Comparison of ENCODE assay signal across 10 cellular contexts in the genomic region with DNA sequence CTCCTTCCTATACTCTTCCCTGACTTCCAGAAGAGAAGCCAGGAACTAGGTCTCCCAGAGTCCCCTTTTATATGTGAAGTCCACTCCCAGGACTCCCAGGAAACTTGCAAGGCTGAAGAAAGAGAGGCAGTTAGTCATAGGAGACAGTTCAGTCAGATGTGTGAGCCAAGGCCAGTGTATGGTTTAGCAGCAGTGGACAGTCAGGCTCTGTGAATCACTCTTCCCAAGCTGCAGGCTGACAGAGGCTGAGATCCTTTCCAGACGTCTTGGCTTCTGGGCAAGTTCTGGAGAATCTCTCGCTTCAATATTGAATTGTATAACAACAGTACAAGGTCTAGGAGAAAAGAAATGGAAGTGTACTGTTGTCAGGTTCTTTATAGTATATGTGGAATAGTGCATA. TPM values are rescaled to one million over a fixed set of nuclear protein-coding genes. Genes with fewer than 3 reads are reported as not detected.
DNase-seq lines count a peak whose midpoint lies in the region; ATAC-seq, FAIRE-seq and TF ChIP-seq lines count a peak whose summit lies in the region.
"Had no signal": no experiment of that assay in that cellular context is flagged by ENCODE, and none has a peak within 500 bp of the region (broad histone marks: within the 10 kb centered on the region; RNA-seq: fewer than 3 reads in every experiment).

No MANE protein-coding gene starts in this region.

- WGBS in A549 (ENCODE audit: missing lambda C conversion rate), result 62% methylated on average over 2 of the region's 2 CpGs

- no peak overlapping the region for H3K4me3 ChIP-seq in A549
- H3K4me3 ChIP-seq: HAP-1 had no signal

- CTCF ChIA-PET in A549 (lab: Yijun Ruan, JAX), result interaction anchor here (0.7 to 1.4 kb wide), 3 partner anchors 14 to 619 kb away, joined by 3 to 4 read pairs (median 3); no protein-coding TSS in a partner anchor

- no peak for TF ChIP-seq EP300 in A549 (IDR thresholded peaks at IDR 0.05)

- H3K27ac ChIP-seq in A549, result peak overlapping the region; percentile 14 to 61; a peak in 4 of 6 replicates

- TF ChIP-seq RAD21 in A549 (conservative IDR thresholded peaks at IDR 0.05 in 1 of 2, IDR thresholded peaks at IDR 0.05 in 1 of 2), result no peak

- peak overlapping the region; percentile 59 for H3K4me2 ChIP-seq in A549

- H3K9me3 ChIP-seq in A549, result no peaks in the 10 kb centered on the region
- H3K9me3 ChIP-seq: HAP-1 had no signal

- POLR2A ChIA-PET in A549 (lab: Yijun Ruan, JAX), result interaction anchor here (0.6 to 0.7 kb wide), 2 partner anchors 29 to 35 kb away, joined by 3 to 4 read pairs; no protein-coding TSS in a partner anchor

- no peak for FAIRE-seq in A549 (lab: Jason Lieb, UNC)

- peaks cover 32% of the 10 kb centered on the region for H3K4me1 ChIP-seq in A549

- ATAC-seq in A549 (peak; percentile 91 to 92; a peak in 5 of 6 replicates), HG03378 (IDR thresholded peaks at IDR 0.05; ENCODE audit: unreplicated experiment) (no peak)

- DNase-seq in A549 (ENCODE audit: low read depth in 1 of 2, low spot score in 1 of 2) (peak in 1 of 2 experiments; percentile 62), HT1080 (ENCODE audit: low read depth) (peak; percentile 86), dermis blood vessel endothelial cell (peak; percentile 13), medulla oblongata (ENCODE audit: extremely low spot score) (peak; percentile 21), NCI-H526 treated with DMSO at 0.1 percent for 48 hours (lab: John Stamatoyannopoulos, UW) (no peak), NCI-H1930 (lab: John Stamatoyannopoulos, UW) (no peak)
- DNase-seq in activated CD4-positive, CD25-positive, alpha-beta regulatory T cell (lab: John Stamatoyannopoulos, UW), result no peak
- DNase-seq: hippocampal formation had no signal

- TF ChIP-seq CTCF in A549 (IDR thresholded peaks at IDR 0.05), result no peak

- no peak for TF ChIP-seq POLR2A in A549 (IDR thresholded peaks at IDR 0.05; ENCODE audit: low read length)

TF ChIP-seq in A549, 52 proteins besides CTCF, POLR2A, EP300 and RAD21:
- TF ChIP-seq RCOR1 (IDR thresholded peaks at IDR 0.05; ENCODE audit: low read depth, low read length) (no peak), FOSL2 (IDR thresholded peaks at IDR 0.05) (no peak), FOSL2 (CRISPR knock-in tag; IDR thresholded peaks at IDR 0.05) (0 out of 2 replicates have a peak, but pooled peaks have one; percentile 13)

RNA-seq across cellular contexts. Expression of gene BLVRA, which starts 26.9 kb away (rescaled TPM):
- 71.3 and 85.4 TPM in 2 replicates for polyA plus RNA-seq in A549 (2011; rRNA removed)
- 50.1 and 63.7 TPM in 2 replicates for polyA plus RNA-seq in A549 (2012; cell fraction: cytosol; rRNA removed)
- 23.7 and 31.3 TPM in 2 replicates for polyA plus RNA-seq in A549 (2012; cell fraction: nucleus; rRNA removed)
- polyA plus RNA-seq in A549 (2017; fragmentation: RNase III; extraction: RNeasy Plus Mini Kit Qiagen cat#74134 plus additional on column Dnase treatment), result 65.2 to 76.5 TPM (median 68.5 TPM) in 3 replicates
- 29.5 and 36.9 TPM in 2 replicates for polyA minus RNA-seq in A549 (2011; rRNA and poly(A)+ RNA removed)
- total RNA-seq in HT1080 (2014; rRNA removed; shearing (Covaris generic)), result 22.0 and 22.6 TPM in 2 replicates
- polyA plus RNA-seq in HT1080 (2015; cell fraction: cytosol; rRNA removed), result 36.9 and 37.8 TPM in 2 replicates
- 24.9 and 25.6 TPM in 2 replicates for polyA plus RNA-seq in HT1080 (2015; cell fraction: nucleus; rRNA removed)
- total RNA-seq in dermis blood vessel endothelial cell, result 22.8 and 32.0 TPM in 2 replicates

RNA-seq across cellular contexts. Expression of gene COA1, which starts 56.1 kb away (rescaled TPM):
- polyA plus RNA-seq in A549 (2011; rRNA removed) (57.5 and 84.0 TPM in 2 replicates), A549 (2017; fragmentation: RNase III; extraction: RNeasy Plus Mini Kit Qiagen cat#74134 plus additional on column Dnase treatment) (91.3 to 94.6 TPM (median 91.4 TPM) in 3 replicates)
- 22.8 and 32.3 TPM in 2 replicates for polyA plus RNA-seq in A549 (2012; cell fraction: cytosol; rRNA removed)
- 12.7 and 39.8 TPM in 2 replicates for polyA plus RNA-seq in A549 (2012; cell fraction: nucleus; rRNA removed)
- polyA minus RNA-seq in A549 (2011; rRNA and poly(A)+ RNA removed), result 59.7 and 63.3 TPM in 2 replicates
- total RNA-seq in HT1080 (2014; rRNA removed; shearing (Covaris generic)), result 84.4 and 102 TPM in 2 replicates
- 140 and 152 TPM in 2 replicates for polyA plus RNA-seq in HT1080 (2015; cell fraction: cytosol; rRNA removed)
- polyA plus RNA-seq in HT1080 (2015; cell fraction: nucleus; rRNA removed), result 160 and 180 TPM in 2 replicates
- total RNA-seq in dermis blood vessel endothelial cell, result 37.2 and 47.3 TPM in 2 replicates

Comparison
In these comparisons a context has a peak if more than half of its experiments do, and no peak if none do; other contexts are left out.
1. DNase-seq: peak in HT1080 (single experiment), dermis blood vessel endothelial cell (single experiment) and medulla oblongata (single experiment); none in NCI-H526 treated with DMSO at 0.1 percent for 48 hours (single experiment), NCI-H1930 (0 of 2) and activated CD4-positive, CD25-positive, alpha-beta regulatory T cell (0 of 4).